ENCODE assay signal across 8 cellular contexts in genomic region chrX:9464435-9465371, GRCh38. TPM values are rescaled to one million over a fixed set of nuclear protein-coding genes. Genes with fewer than 3 reads are reported as not detected.
DNase-seq lines count a peak whose midpoint lies in the region; ATAC-seq, FAIRE-seq and TF ChIP-seq lines count a peak whose summit lies in the region.

TSS of gene TBL1X (plus strand) at chrX:9465058. CDS start at chrX:9653587, 188,529 bp downstream.

- ATAC-seq in GM19025 (IDR thresholded peaks at IDR 0.05; ENCODE audit: low read depth, unreplicated experiment) (peak; percentile 43), right cardiac atrium (peak; percentile 74 to 83)

- no peak for TF ChIP-seq CTCF in AG04449 (IDR thresholded peaks at IDR 0.05; ENCODE audit: insufficient read depth, low read length, missing control alignments)

- H3K4me1 ChIP-seq in right cardiac atrium (ENCODE audit: control insufficient read depth, insufficient read depth, low read length): peaks cover 5% of the 10 kb centered on the region

- H3K9me3 ChIP-seq in right cardiac atrium (ENCODE audit: control insufficient read depth, low read length): no peaks in the 10 kb centered on the region

- FAIRE-seq in HTR-8/SVneo (lab: Jason Lieb, UNC): no peak

- intact Hi-C loops in right cardiac atrium (cut with DNase I): loop anchor here (5.0 to 10.0 kb wide), 3 partner anchors 120 to 230 kb away; no protein-coding TSS in a partner anchor

- H3K4me3 ChIP-seq in AG04449 (ENCODE audit: low read depth, low read length) (peak within 1 kb of the TSS; percentile 60), right cardiac atrium (ENCODE audit: low read length) (peak within 1 kb of the TSS; percentile 98)

- WGBS in right cardiac atrium: 3% methylated on average over 66 of the region's 99 CpGs

- no peaks in the 10 kb centered on the region for H3K27me3 ChIP-seq in right cardiac atrium (ENCODE audit: control insufficient read depth, insufficient read depth)

- POLR2A ChIA-PET in AG04449 (lab: Yijun Ruan, JAX): interaction anchor here (0.7 kb wide), 1 partner anchor 41 kb away, joined by 5 read pairs; no protein-coding TSS in a partner anchor

- DNase-seq in AG04449 (ENCODE audit: low read depth, low spot score) (no peak), HTR-8/SVneo (ENCODE audit: insufficient read length, low spot score) (peak; percentile 22), T-helper 1 cell (peak in 4 of 5 donors; percentile 19 to 72 (median 38)), anterior cingulate cortex (lab: John Stamatoyannopoulos, UW) (peak in 47 of 58 donors; percentile 1 to 51 (median 15)), right cardiac atrium (peak; percentile 74 to 90 (median 88)), renal cortical epithelial cell (ENCODE audit: low read depth) (no peak), NCI-H2029 treated with DMSO at 0.1 percent for 48 hours (lab: John Stamatoyannopoulos, UW) (no peak)

- H3K27ac ChIP-seq in right cardiac atrium (ENCODE audit: low read length): peak within 1 kb of the TSS; percentile 87

- CTCF ChIA-PET in AG04449 (lab: Yijun Ruan, JAX): no interaction called here

RNA-seq across cellular contexts. Expression of gene TBL1X, which starts in this region (rescaled TPM):
- total RNA-seq in right cardiac atrium: 10 to 100 TPM; 13.4 to 16.3 (median 14.4) TPM
- 5.1 TPM for polyA plus RNA-seq in right cardiac atrium
- 18.6 and 49.8 TPM in 2 replicates for total RNA-seq in renal cortical epithelial cell

Comparison
In these comparisons a context has a peak if more than half of its experiments do, and no peak if none do; other contexts are left out.
1. DNase-seq: peak in HTR-8/SVneo (single experiment), T-helper 1 cell (4 of 5), anterior cingulate cortex (47 of 58) and right cardiac atrium (3 of 3); none in AG04449 (single experiment), renal cortical epithelial cell (single experiment) and NCI-H2029 treated with DMSO at 0.1 percent for 48 hours (single experiment).